21 cellular contexts compared by ENCODE assay signal in the genomic region with DNA sequence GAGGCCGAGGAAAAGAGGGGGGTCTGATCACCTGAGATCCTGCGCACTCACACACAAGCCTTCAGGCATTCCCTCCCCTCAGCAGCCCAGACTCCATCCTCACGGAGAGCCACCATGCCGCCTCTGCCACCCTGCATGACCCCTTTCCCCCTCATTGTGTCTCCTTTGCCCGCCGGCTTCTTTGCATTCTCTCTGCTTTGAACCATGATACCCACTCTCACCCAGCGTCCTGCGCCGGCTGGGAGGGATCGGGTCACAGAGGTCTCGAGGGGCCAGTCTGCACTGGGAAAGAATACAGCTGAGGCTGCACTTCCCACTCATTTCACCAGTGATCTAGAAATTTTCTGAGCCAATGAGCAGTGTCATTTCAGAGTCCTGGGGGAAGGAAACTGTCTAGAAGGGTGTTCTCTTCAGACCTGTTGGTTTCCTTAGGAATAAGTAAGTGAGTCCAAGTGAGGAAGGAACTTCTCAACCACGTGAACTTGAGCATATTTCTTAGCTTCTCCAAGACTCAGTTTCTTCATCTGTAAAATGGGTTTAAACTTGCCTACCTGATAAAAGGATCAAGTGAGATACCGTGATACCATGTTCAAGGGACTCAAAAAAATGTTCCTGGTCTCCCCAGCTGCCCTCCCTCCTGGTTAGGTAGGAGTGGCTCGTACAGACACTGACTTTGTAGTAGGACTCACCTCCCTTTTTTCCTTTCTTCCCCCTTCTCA.
"Had no signal": no experiment of that assay in that cellular context is flagged by ENCODE, and none has a peak within 500 bp of the region (broad histone marks: within the 10 kb centered on the region; RNA-seq: fewer than 3 reads in every experiment).

No MANE protein-coding gene starts in this region.

- ATAC-seq: activated CD4-positive, CD25-positive, alpha-beta regulatory T cell treated with anti-CD3 and anti-CD28 coated beads, Interleukin-2, amount 50 U/mL, for 24 hours; activated CD8-positive, alpha-beta T cell treated with anti-CD3 and anti-CD28 coated beads for 36 hours; PC-3 had no signal

- H3K4me2 ChIP-seq: KMS-11 had no signal

- H3K4me1 Mint-ChIP-seq: activated naive CD4-positive, alpha-beta T cell treated with anti-CD3 and anti-CD28 coated beads, Interleukin-2, amount 50 U/mL, for 24 hours; central memory CD8-positive, alpha-beta T cell; IgD-negative memory B cell had no signal

- H3K27ac Mint-ChIP-seq: activated CD8-positive, alpha-beta T cell treated with anti-CD3 and anti-CD28 coated beads for 36 hours; activated naive CD4-positive, alpha-beta T cell treated with anti-CD3 and anti-CD28 coated beads, Interleukin-2, amount 50 U/mL, for 24 hours had no signal

- H3K36me3 Mint-ChIP-seq: activated naive CD4-positive, alpha-beta T cell treated with anti-CD3 and anti-CD28 coated beads, Interleukin-2, amount 50 U/mL, for 24 hours had no signal

- DNase-seq: activated CD4-positive, alpha-beta T cell treated with anti-CD3 and anti-CD28 coated beads for 4 hours; activated CD8-positive, alpha-beta memory T cell treated with anti-CD3 and anti-CD28 coated beads, Interleukin-2, amount 50 U/mL, for 4 hours; activated CD8-positive, alpha-beta T cell treated with anti-CD3 and anti-CD28 coated beads for 36 hours; activated naive CD4-positive, alpha-beta T cell; aorta; NCI-H1092; NCI-H1417; NCI-H1930; NCI-H2171; NCI-H2227 treated with DMSO at 0.1 percent for 48 hours; NCI-H446 treated with DMSO at 0.1 percent for 48 hours; NCI-H524 treated with DMSO at 0.1 percent for 48 hours; NCI-H748 treated with DMSO at 0.1 percent for 48 hours; PC-3; SIG-M5; T-helper 1 cell had no signal

- H3K9ac ChIP-seq: KMS-11 had no signal

- H3K27ac ChIP-seq: KMS-11 had no signal

- H3K27me3 Mint-ChIP-seq: activated CD8-positive, alpha-beta T cell treated with anti-CD3 and anti-CD28 coated beads for 36 hours; activated naive CD4-positive, alpha-beta T cell treated with anti-CD3 and anti-CD28 coated beads, Interleukin-2, amount 50 U/mL, for 24 hours had no signal

- H3K4me3 Mint-ChIP-seq: activated CD8-positive, alpha-beta T cell treated with anti-CD3 and anti-CD28 coated beads for 36 hours; activated naive CD4-positive, alpha-beta T cell treated with anti-CD3 and anti-CD28 coated beads, Interleukin-2, amount 50 U/mL, for 24 hours; central memory CD8-positive, alpha-beta T cell had no signal

- H3K9me3 Mint-ChIP-seq: activated CD8-positive, alpha-beta T cell treated with anti-CD3 and anti-CD28 coated beads for 36 hours; activated naive CD4-positive, alpha-beta T cell treated with anti-CD3 and anti-CD28 coated beads, Interleukin-2, amount 50 U/mL, for 24 hours; central memory CD8-positive, alpha-beta T cell; IgD-negative memory B cell had no signal
